ENCODE assay signal across 1 cellular context in genomic region chr5:150434502-150434901, GRCh38.
TF ChIP-seq lines count a peak whose summit lies in the region.

No MANE protein-coding gene starts in this region.

TF ChIP-seq in SK-N-SH treated with all-trans-retinoic acid at 6 μM for 48 hours, 23 proteins besides CTCF, POLR2A, EP300 and RAD21 (continued from another document):
- TF ChIP-seq CSRNP3 (CRISPR knock-in tag; IDR thresholded peaks at IDR 0.05) (no peak), POU6F1 (CRISPR knock-in tag; IDR thresholded peaks at IDR 0.05; ENCODE audit: borderline replicate concordance, low read depth) (no peak), ISL1 (CRISPR knock-in tag; IDR thresholded peaks at IDR 0.05) (no peak)
